In genomic region chr10:53606951-53607350, GRCh38 we compare ENCODE assay signal across 21 cellular contexts.
"Had no signal": no experiment of that assay in that cellular context is flagged by ENCODE, and none has a peak within 500 bp of the region (broad histone marks: within the 10 kb centered on the region; RNA-seq: fewer than 3 reads in every experiment).

No MANE protein-coding gene starts in this region.

- H3K4me3 ChIP-seq: gastrocnemius medialis, ovary, psoas muscle, right lobe of liver, testis, upper lobe of left lung had no signal

- DNase-seq: activated B cell treated with CpG ODN at 0.5 μM for 24 hours; activated CD4-positive, alpha-beta memory T cell treated with anti-CD3 and anti-CD28 coated beads, Interleukin-2, amount 10 ng/mL, durations not matched to agents 7 days and 5 days; activated CD4-positive, alpha-beta T cell treated with anti-CD3 and anti-CD28 coated beads for 4 hours; activated naive CD4-positive, alpha-beta T cell treated with Interleukin-2 at 50 U/mL for 16 hours; activated naive CD8-positive, alpha-beta T cell treated with anti-CD3 and anti-CD28 coated beads, Interleukin-2, amount 10 ng/mL, durations not matched to agents 7 days and 5 days; activated T-cell treated with anti-CD3 and anti-CD28 coated beads, Interleukin-2, amount 50 U/mL, for 1 hour; amygdala; caudate nucleus; endodermal cell; gastrocnemius medialis; head of caudate nucleus; naive thymus-derived CD8-positive, alpha-beta T cell; ovary; psoas muscle; right lobe of liver; small intestine; stimulated activated CD4-positive, alpha-beta T cell treated with anti-CD3 and anti-CD28 coated beads, Interleukin-4, amount 100 ng/mL, for 24 hours; testis; upper lobe of left lung had no signal

- H3K27ac ChIP-seq: gastrocnemius medialis, ovary, psoas muscle, right lobe of liver, testis, upper lobe of left lung had no signal

- H3K36me3 Mint-ChIP-seq: activated naive CD8-positive, alpha-beta T cell treated with anti-CD3 and anti-CD28 coated beads, Interleukin-2, amount 10 ng/mL, durations not matched to agents 7 days and 5 days; naive thymus-derived CD8-positive, alpha-beta T cell; stimulated activated effector memory CD8-positive, alpha-beta T cell treated with anti-CD3 and anti-CD28 coated beads, Interleukin-12 subunit alpha, Interleukin-12 subunit beta, amount 100 ng/mL, for 72 hours had no signal

- H3K4me3 Mint-ChIP-seq: activated B cell treated with CpG ODN at 0.5 μM for 24 hours; activated CD4-positive, alpha-beta memory T cell treated with anti-CD3 and anti-CD28 coated beads, Interleukin-2, amount 10 ng/mL, durations not matched to agents 7 days and 5 days; activated naive CD8-positive, alpha-beta T cell treated with anti-CD3 and anti-CD28 coated beads, Interleukin-2, amount 10 ng/mL, durations not matched to agents 7 days and 5 days; activated T-helper 17 cell treated with anti-CD3 and anti-CD28 coated beads, Interleukin-2, amount 50 U/mL, for 72 hours; endodermal cell; naive thymus-derived CD8-positive, alpha-beta T cell; stimulated activated effector memory CD8-positive, alpha-beta T cell treated with anti-CD3 and anti-CD28 coated beads, Interleukin-12 subunit alpha, Interleukin-12 subunit beta, amount 100 ng/mL, for 72 hours had no signal

- H3K4me1 Mint-ChIP-seq: activated B cell treated with CpG ODN at 0.5 μM for 24 hours; activated CD4-positive, alpha-beta memory T cell treated with anti-CD3 and anti-CD28 coated beads, Interleukin-2, amount 10 ng/mL, durations not matched to agents 7 days and 5 days; activated naive CD8-positive, alpha-beta T cell treated with anti-CD3 and anti-CD28 coated beads, Interleukin-2, amount 10 ng/mL, durations not matched to agents 7 days and 5 days; activated T-helper 17 cell treated with anti-CD3 and anti-CD28 coated beads, Interleukin-2, amount 50 U/mL, for 72 hours; naive thymus-derived CD8-positive, alpha-beta T cell; stimulated activated effector memory CD8-positive, alpha-beta T cell treated with anti-CD3 and anti-CD28 coated beads, Interleukin-12 subunit alpha, Interleukin-12 subunit beta, amount 100 ng/mL, for 72 hours had no signal

- H3K9me3 ChIP-seq: gastrocnemius medialis, ovary, psoas muscle, right lobe of liver, testis, upper lobe of left lung had no signal

- H3K4me1 ChIP-seq: gastrocnemius medialis, psoas muscle, right lobe of liver, testis, upper lobe of left lung had no signal

- H3K9me3 Mint-ChIP-seq: activated B cell treated with CpG ODN at 0.5 μM for 24 hours; activated CD4-positive, alpha-beta memory T cell treated with anti-CD3 and anti-CD28 coated beads, Interleukin-2, amount 10 ng/mL, durations not matched to agents 7 days and 5 days; activated T-helper 17 cell treated with anti-CD3 and anti-CD28 coated beads, Interleukin-2, amount 50 U/mL, for 72 hours; endodermal cell had no signal

- H3K27me3 Mint-ChIP-seq: activated B cell treated with CpG ODN at 0.5 μM for 24 hours; activated CD4-positive, alpha-beta memory T cell treated with anti-CD3 and anti-CD28 coated beads, Interleukin-2, amount 10 ng/mL, durations not matched to agents 7 days and 5 days; activated naive CD8-positive, alpha-beta T cell treated with anti-CD3 and anti-CD28 coated beads, Interleukin-2, amount 10 ng/mL, durations not matched to agents 7 days and 5 days; activated T-helper 17 cell treated with anti-CD3 and anti-CD28 coated beads, Interleukin-2, amount 50 U/mL, for 72 hours; naive thymus-derived CD8-positive, alpha-beta T cell had no signal

- H3K36me3 ChIP-seq: gastrocnemius medialis, ovary, right lobe of liver, upper lobe of left lung had no signal

- H3K27me3 ChIP-seq: gastrocnemius medialis, ovary, right lobe of liver, testis, upper lobe of left lung had no signal

- ATAC-seq: activated T-helper 17 cell treated with anti-CD3 and anti-CD28 coated beads, Interleukin-2, amount 50 U/mL, for 72 hours; gastrocnemius medialis; naive thymus-derived CD8-positive, alpha-beta T cell; psoas muscle; right lobe of liver; stimulated activated effector memory CD8-positive, alpha-beta T cell treated with anti-CD3 and anti-CD28 coated beads, Interleukin-12 subunit alpha, Interleukin-12 subunit beta, amount 100 ng/mL, for 72 hours had no signal

- H3K27ac Mint-ChIP-seq: activated B cell treated with CpG ODN at 0.5 μM for 24 hours; activated CD4-positive, alpha-beta memory T cell treated with anti-CD3 and anti-CD28 coated beads, Interleukin-2, amount 10 ng/mL, durations not matched to agents 7 days and 5 days; activated naive CD8-positive, alpha-beta T cell treated with anti-CD3 and anti-CD28 coated beads, Interleukin-2, amount 10 ng/mL, durations not matched to agents 7 days and 5 days; activated T-helper 17 cell treated with anti-CD3 and anti-CD28 coated beads, Interleukin-2, amount 50 U/mL, for 72 hours; endodermal cell; naive thymus-derived CD8-positive, alpha-beta T cell; stimulated activated effector memory CD8-positive, alpha-beta T cell treated with anti-CD3 and anti-CD28 coated beads, Interleukin-12 subunit alpha, Interleukin-12 subunit beta, amount 100 ng/mL, for 72 hours had no signal
